ENCODE assay signal across 12 cellular contexts in genomic region chr16:22356930-22357634, GRCh38. TPM values are rescaled to one million over a fixed set of nuclear protein-coding genes. Genes with fewer than 3 reads are reported as not detected.
DNase-seq lines count a peak whose midpoint lies in the region; ATAC-seq and TF ChIP-seq lines count a peak whose summit lies in the region.
"Had no signal": no experiment of that assay in that cellular context is flagged by ENCODE, and none has a peak within 500 bp of the region (broad histone marks: within the 10 kb centered on the region; RNA-seq: fewer than 3 reads in every experiment).

No MANE protein-coding gene starts in this region.

- no peak for TF ChIP-seq CTCF in lower lobe of right lung (IDR thresholded peaks at IDR 0.05)

- peak overlapping the region; percentile 53 for H3K27ac ChIP-seq in lower lobe of right lung
- H3K27ac ChIP-seq: parathyroid adenoma had no signal

- H3K9me3 ChIP-seq in lower lobe of right lung = no peaks in the 10 kb centered on the region
- H3K9me3 ChIP-seq: breast epithelium, heart right ventricle had no signal

- peaks cover 4% of the 10 kb centered on the region for H3K36me3 ChIP-seq in lower lobe of right lung
- H3K36me3 ChIP-seq: breast epithelium had no signal

- ATAC-seq in GM21528 (IDR thresholded peaks at IDR 0.05; ENCODE audit: low FRiP score, unreplicated experiment) (peak; percentile 29), lower lobe of right lung (no peak), GM19463 (IDR thresholded peaks at IDR 0.05; ENCODE audit: unreplicated experiment) (no peak)

- H3K4me3 ChIP-seq in GM08714 (ENCODE audit: low read length) (peak overlapping the region; percentile 3; the same call in 1 of the 2 replicates), lower lobe of right lung (no peak overlapping the region)
- H3K4me3 ChIP-seq: breast epithelium, heart right ventricle had no signal

- peaks cover 35% of the 10 kb centered on the region for H3K4me1 ChIP-seq in lower lobe of right lung
- H3K4me1 ChIP-seq: breast epithelium, parathyroid adenoma had no signal

- DNase-seq in NCI-H82 treated with DMSO at 0.1 percent for 48 hours (lab: John Stamatoyannopoulos, UW; ENCODE audit: unreplicated experiment) (peak; percentile 44), lower lobe of right lung (no peak), ecto neural progenitor cell (ENCODE audit: low spot score) (no peak), NCI-H2196 treated with DMSO at 0.1 percent for 48 hours (lab: John Stamatoyannopoulos, UW; ENCODE audit: unreplicated experiment) (no peak), NCI-H2171 treated with DMSO at 0.1 percent for 48 hours (lab: John Stamatoyannopoulos, UW) (no peak)
- DNase-seq: heart right ventricle, NCI-H2029 had no signal

- intact Hi-C loops in lower lobe of right lung (cut with DNase I) = no loop called here

- H3K27me3 ChIP-seq in lower lobe of right lung (ENCODE audit: low read depth) = no peaks in the 10 kb centered on the region
- H3K27me3 ChIP-seq: breast epithelium, heart right ventricle had no signal

RNA-seq across cellular contexts. Expression of gene CDR2, which starts 17.3 kb away (rescaled TPM):
- 16.2 TPM for total RNA-seq in lower lobe of right lung

RNA-seq across cellular contexts. Expression of gene POLR3E, which starts 59.9 kb away (rescaled TPM):
- total RNA-seq in lower lobe of right lung = 36.6 TPM
